ENCODE assay signal across 8 cellular contexts in the genomic region with DNA sequence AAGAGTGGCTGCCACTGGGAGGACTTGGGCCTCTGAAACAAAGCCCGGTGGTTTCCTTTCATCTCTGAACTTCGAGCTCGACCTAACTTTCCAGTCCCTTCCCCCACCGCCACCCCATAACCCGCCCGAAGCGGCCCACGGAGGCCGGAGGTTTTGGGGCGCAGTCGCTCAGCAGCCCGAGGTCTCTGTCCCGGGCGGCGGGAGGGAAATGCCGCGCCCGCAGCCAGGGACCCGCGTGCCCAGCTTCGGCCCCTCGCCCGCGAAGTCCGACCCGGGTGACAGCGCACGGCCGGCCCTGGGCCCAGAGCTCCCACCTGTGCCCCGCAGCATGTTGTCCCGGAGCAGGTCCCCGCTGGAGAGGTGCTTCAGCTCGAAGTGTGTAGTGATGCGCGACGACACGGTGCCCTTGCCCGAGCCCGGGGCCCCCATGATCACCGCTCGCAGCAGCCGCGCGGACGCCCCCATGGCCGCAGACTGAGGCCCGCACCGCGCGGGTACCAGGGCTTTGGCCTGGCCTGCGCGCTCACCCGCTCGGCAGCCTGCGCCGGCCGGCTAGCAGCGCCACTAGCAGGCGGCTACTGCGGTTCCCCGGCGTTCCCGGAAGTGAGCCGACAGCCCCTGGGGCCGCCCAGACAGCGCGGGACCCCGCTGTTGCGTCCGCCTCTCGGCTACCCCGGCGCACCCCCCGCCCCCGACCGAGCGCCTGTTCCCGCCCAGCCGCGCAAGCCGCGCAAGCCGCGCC. TPM values are rescaled to one million over a fixed set of nuclear protein-coding genes. Genes with fewer than 3 reads are reported as not detected.
A peak's percentile ranks its signal among the peaks of the same experiment; 100 is the strongest.
DNase-seq lines count a peak whose midpoint lies in the region; ATAC-seq, FAIRE-seq and TF ChIP-seq lines count a peak whose summit lies in the region.

A gene (minus strand): TSS at position 580 of the 742 bp plus-strand sequence. CDS start 115 bp downstream, at position 465.

- DNase-seq in GM12892 (ENCODE audit: insufficient read length) (peak; percentile 96), NCI-H1092 treated with DMSO at 0.1 percent for 48 hours (lab: John Stamatoyannopoulos, UW) (peak; percentile 83), T-helper 2 cell (peak; percentile 64 to 94 (median 81)), amygdala (lab: John Stamatoyannopoulos, UW) (peak in 54 of 56 donors; percentile 12 to 89 (median 68)), left ventricle myocardium superior (peak; percentile 94), pulmonary artery endothelial cell (ENCODE audit: low read depth, low spot score) (peak; percentile 45), urothelium cell line (ENCODE audit: low spot score) (peak; percentile 86)

- intact Hi-C loops in left ventricle myocardium superior (cut with micrococcal nuclease): no loop called here

- ATAC-seq in HG02623 (IDR thresholded peaks at IDR 0.05; ENCODE audit: unreplicated experiment) (peak; percentile 87), left ventricle myocardium superior (peak; percentile 95)

- FAIRE-seq in GM12892 (lab: Jason Lieb, UNC) (peak; percentile 94), urothelium cell line (lab: Jason Lieb, UNC) (no peak)

- TF ChIP-seq POLR2A in GM12892 (IDR thresholded peaks at IDR 0.05; ENCODE audit: low read depth, low read length): peak; percentile 92

RNA-seq across cellular contexts. Expression of the gene that starts here (rescaled TPM):
- 31.9 TPM for polyA plus RNA-seq in GM12892 (2012; ENCODE audit: missing spikeins)
- total RNA-seq in left ventricle myocardium superior (219 TPM), pulmonary artery endothelial cell (53.0 and 54.0 TPM in 2 replicates)

Comparison
In these comparisons a context has a peak if more than half of its experiments do, and no peak if none do; other contexts are left out.
1. Peak in every context shown above with its lines: DNase-seq and ATAC-seq.
2. DNase-seq: peak in every context shown above with its lines; median percentile 96 in GM12892; 94 in left ventricle myocardium superior; 86 in urothelium cell line; 83 in NCI-H1092 treated with DMSO at 0.1 percent for 48 hours; 81 in T-helper 2 cell; 68 in amygdala; 45 in pulmonary artery endothelial cell.